8 cellular contexts compared by ENCODE assay signal in the genomic region with DNA sequence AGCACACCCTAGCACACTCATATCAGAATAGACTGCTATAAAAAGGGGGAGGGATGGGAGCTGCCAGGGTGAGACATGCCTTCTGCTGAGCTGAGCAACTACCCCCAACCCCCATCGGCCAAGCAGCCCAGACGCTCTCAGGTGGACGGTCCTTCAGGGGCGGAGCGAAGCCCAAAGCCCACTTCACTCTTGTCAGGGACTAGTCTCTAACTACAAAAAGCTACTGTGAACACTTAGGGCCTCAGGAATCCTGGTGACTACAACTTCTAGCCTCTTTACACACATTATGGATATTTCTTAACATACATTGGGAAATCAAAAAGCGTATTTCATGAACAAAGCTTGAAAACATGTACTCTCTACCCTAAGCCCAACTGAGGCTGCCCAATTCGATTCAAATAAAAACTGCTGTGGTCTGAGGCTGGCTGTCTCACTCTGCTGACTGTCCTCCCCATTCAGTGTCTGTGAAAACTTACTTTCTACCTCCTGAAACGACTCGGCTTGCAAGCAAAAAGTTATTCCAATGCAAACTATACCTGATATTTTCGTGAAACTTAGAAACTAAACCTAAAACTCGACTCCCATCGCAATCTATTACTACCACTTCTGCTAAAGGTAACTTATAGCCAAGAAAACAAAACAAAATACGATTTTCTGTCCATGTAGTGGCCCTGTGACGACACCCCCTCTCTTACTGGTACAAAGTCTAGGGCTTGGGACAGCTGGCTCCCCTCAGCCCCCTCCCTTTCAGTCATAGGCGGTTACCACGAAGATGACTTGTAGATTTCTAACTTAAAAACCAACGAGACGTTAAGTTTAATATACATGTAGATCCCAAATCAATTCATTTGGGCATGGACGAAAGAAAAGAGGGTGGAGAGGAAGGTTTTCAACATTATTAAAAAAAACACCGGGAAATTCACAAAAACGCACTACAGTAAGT. TPM values are rescaled to one million over a fixed set of nuclear protein-coding genes. Genes with fewer than 3 reads are reported as not detected.
DNase-seq lines count a peak whose midpoint lies in the region; ATAC-seq and TF ChIP-seq lines count a peak whose summit lies in the region.

No MANE protein-coding gene starts in this region.

- H3K27me3 ChIP-seq in right atrium auricular region, result no peaks in the 10 kb centered on the region

- peak overlapping the region; percentile 84 to 87 for H3K4me3 ChIP-seq in right atrium auricular region

- no peaks in the 10 kb centered on the region for H3K9me3 Mint-ChIP-seq in activated naive CD4-positive, alpha-beta T cell treated with anti-CD3 and anti-CD28 coated beads, Interleukin-2, amount 50 U/mL, for 24 hours

- no peaks in the 10 kb centered on the region for H3K36me3 Mint-ChIP-seq in activated naive CD4-positive, alpha-beta T cell treated with anti-CD3 and anti-CD28 coated beads, Interleukin-2, amount 50 U/mL, for 24 hours

- no peak for TF ChIP-seq CTCF in right atrium auricular region (IDR thresholded peaks at IDR 0.05)

- no peaks in the 10 kb centered on the region for H3K27me3 Mint-ChIP-seq in activated naive CD4-positive, alpha-beta T cell treated with anti-CD3 and anti-CD28 coated beads, Interleukin-2, amount 50 U/mL, for 24 hours

- peak; percentile 45 for DNase-seq in SKM-1 treated with dmso at 0.1 percent for 144 hours (lab: John Stamatoyannopoulos, UW; ENCODE audit: unreplicated experiment)
- no peak for DNase-seq in SKM-1 (lab: John Stamatoyannopoulos, UW; ENCODE audit: unreplicated experiment)
- DNase-seq in NCI-H226, result peak; percentile 57
- no peak for DNase-seq in right atrium auricular region (ENCODE audit: low spot score)
- peak; percentile 67 for DNase-seq in retina
- no peak for DNase-seq in hippocampal formation (lab: John Stamatoyannopoulos, UW)

- ATAC-seq in HG02884 (IDR thresholded peaks at IDR 0.05; ENCODE audit: unreplicated experiment), result no peak

- peaks cover 0 to 55% of the 10 kb centered on the region in 2 donors for H3K4me1 ChIP-seq in right atrium auricular region

- H3K9me3 ChIP-seq in right atrium auricular region, result no peaks in the 10 kb centered on the region

- H3K36me3 ChIP-seq in right atrium auricular region, result no peaks in the 10 kb centered on the region

- H3K27ac ChIP-seq in right atrium auricular region, result peak overlapping the region; percentile 100

- H3K4me1 Mint-ChIP-seq in activated naive CD4-positive, alpha-beta T cell treated with anti-CD3 and anti-CD28 coated beads, Interleukin-2, amount 50 U/mL, for 24 hours, result peaks cover 82% of the 10 kb centered on the region

- peak overlapping the region; percentile 95 for H3K4me3 Mint-ChIP-seq in activated naive CD4-positive, alpha-beta T cell treated with anti-CD3 and anti-CD28 coated beads, Interleukin-2, amount 50 U/mL, for 24 hours

- H3K27ac Mint-ChIP-seq in activated naive CD4-positive, alpha-beta T cell treated with anti-CD3 and anti-CD28 coated beads, Interleukin-2, amount 50 U/mL, for 24 hours, result peak overlapping the region; percentile 99

RNA-seq across cellular contexts. Expression of gene SERTAD2, which starts 1.2 kb away (rescaled TPM):
- 10 to 100 TPM; 15.8 to 22.2 TPM for total RNA-seq in right atrium auricular region

Comparison
In these comparisons a context has a peak if more than half of its experiments do, and no peak if none do; other contexts are left out.
1. DNase-seq: peak in SKM-1 treated with dmso at 0.1 percent for 144 hours (single experiment), NCI-H226 (single experiment) and retina (single experiment); none in SKM-1 (single experiment), right atrium auricular region (single experiment) and hippocampal formation (0 of 2).